ENCODE assay signal across 20 cellular contexts in genomic region chr13:54016548-54016947, GRCh38.
DNase-seq lines count a peak whose midpoint lies in the region; ATAC-seq and TF ChIP-seq lines count a peak whose summit lies in the region.
"Had no signal": no experiment of that assay in that cellular context is flagged by ENCODE, and none has a peak within 500 bp of the region (broad histone marks: within the 10 kb centered on the region; RNA-seq: fewer than 3 reads in every experiment).

No MANE protein-coding gene starts in this region.

- H3K4me3 Mint-ChIP-seq in glutamatergic neuron (ENCODE audit: unreplicated experiment), result peak overlapping the region; percentile 4
- H3K4me3 Mint-ChIP-seq: CD14-positive monocyte; CD4-positive, alpha-beta T cell; CD8-positive, alpha-beta memory T cell had no signal

- H3K27ac Mint-ChIP-seq in glutamatergic neuron (ENCODE audit: unreplicated experiment), result peak overlapping the region; percentile 82
- H3K27ac Mint-ChIP-seq: CD4-positive, alpha-beta T cell; CD8-positive, alpha-beta memory T cell had no signal

- TF ChIP-seq CTCF in glutamatergic neuron (IDR thresholded peaks at IDR 0.05; ENCODE audit: partially characterized antibody, unreplicated experiment), result no peak
- no peak for TF ChIP-seq CTCF in left lung (IDR thresholded peaks at IDR 0.05)

- no peak overlapping the region for H2AFZ ChIP-seq in GM23248

- intact Hi-C loops in left lung (cut with DNase I), result no loop called here

- DNase-seq in NCI-H1694 treated with DMSO at 0.1 percent for 48 hours (lab: John Stamatoyannopoulos, UW) (peak; percentile 12), NCI-H1694 (lab: John Stamatoyannopoulos, UW) (no peak), NCI-H2171 treated with DMSO at 0.1 percent for 48 hours (lab: John Stamatoyannopoulos, UW) (peak; percentile 85), glutamatergic neuron (no peak), GM23248 (no peak), NCI-H187 treated with DMSO at 0.1 percent for 48 hours (lab: John Stamatoyannopoulos, UW) (no peak), left lung (no peak)
- DNase-seq: 8988T; ACHN; AML-193; BE2C; CD4-positive, alpha-beta T cell; CD8-positive, alpha-beta memory T cell; DMS153; DND-41; H7; HCEC 1CT had no signal

- H3F3A ChIP-seq in GM23248 (ENCODE audit: insufficient read depth), result no peaks in the 10 kb centered on the region

- peaks cover 14% of the 10 kb centered on the region for H3K4me1 Mint-ChIP-seq in glutamatergic neuron (ENCODE audit: low read depth, unreplicated experiment)
- H3K4me1 Mint-ChIP-seq: CD14-positive monocyte; CD8-positive, alpha-beta memory T cell had no signal

- H3K27me3 Mint-ChIP-seq in glutamatergic neuron (ENCODE audit: unreplicated experiment), result no peaks in the 10 kb centered on the region
- H3K27me3 Mint-ChIP-seq: CD4-positive, alpha-beta T cell; CD8-positive, alpha-beta memory T cell had no signal

- in situ Hi-C loops in GM23248 (cut with MboI), result no loop called here

- no peaks in the 10 kb centered on the region for H3K36me3 Mint-ChIP-seq in glutamatergic neuron (ENCODE audit: unreplicated experiment)
- H3K36me3 Mint-ChIP-seq: CD14-positive monocyte; CD8-positive, alpha-beta memory T cell had no signal

- H3K4me1 ChIP-seq in GM23248 (ENCODE audit: insufficient read depth) (no peaks in the 10 kb centered on the region), left lung (no peaks in the 10 kb centered on the region)
- H3K4me1 ChIP-seq: A549, BE2C had no signal

- no peak overlapping the region for H3K4me2 ChIP-seq in GM23248 (ENCODE audit: unreplicated experiment)
- H3K4me2 ChIP-seq: A549; BLaER1 treated with 17β-estradiol and CSF1 and Interleukin-3, amounts not matched to agents 10 nM and 100 nM had no signal

- H4K20me1 ChIP-seq in GM23248 (ENCODE audit: insufficient read depth), result no peaks in the 10 kb centered on the region
- H4K20me1 ChIP-seq: BLaER1 treated with 17β-estradiol and CSF1 and Interleukin-3, amounts not matched to agents 10 nM and 100 nM had no signal

- no peak overlapping the region for H3K27ac ChIP-seq in GM23248
- H3K27ac ChIP-seq in left lung, result no peak overlapping the region
- H3K27ac ChIP-seq: A549; BLaER1 treated with 17β-estradiol and CSF1 and Interleukin-3, amounts not matched to agents 10 nM and 100 nM had no signal

- 11% methylated on average over 1 of the region's 1 CpG for WGBS in GM23248 (ENCODE audit: low coverage in 1 of 2, low lambda C conversion rate in 2 of 2, missing lambda C conversion rate in 2 of 2), 2 experiments

- H3K4me3 ChIP-seq in GM23248 (no peak overlapping the region), left lung (no peak overlapping the region)
- H3K4me3 ChIP-seq: A549; BLaER1 treated with 17β-estradiol and CSF1 and Interleukin-3, amounts not matched to agents 10 nM and 100 nM had no signal

- H3K9me2 ChIP-seq in GM23248 (ENCODE audit: insufficient read depth), result no peaks in the 10 kb centered on the region

- no peaks in the 10 kb centered on the region for H3K27me3 ChIP-seq in GM23248 (replicated peaks; ENCODE audit: insufficient read depth)
- H3K27me3 ChIP-seq in left lung, result no peaks in the 10 kb centered on the region
- H3K27me3 ChIP-seq: BE2C; BLaER1 treated with 17β-estradiol and CSF1 and Interleukin-3, amounts not matched to agents 10 nM and 100 nM had no signal

- H3K9me3 Mint-ChIP-seq in glutamatergic neuron (ENCODE audit: unreplicated experiment), result peaks cover 2% of the 10 kb centered on the region

- H3K36me3 ChIP-seq in GM23248 (ENCODE audit: low read depth), result no peaks in the 10 kb centered on the region
- H3K36me3 ChIP-seq in left lung, result no peaks in the 10 kb centered on the region
- H3K36me3 ChIP-seq: BE2C; BLaER1 treated with 17β-estradiol and CSF1 and Interleukin-3, amounts not matched to agents 10 nM and 100 nM had no signal

- H3K9me3 ChIP-seq in GM23248 (ENCODE audit: low read depth) (no peaks in the 10 kb centered on the region), left lung (no peaks in the 10 kb centered on the region)
- H3K9me3 ChIP-seq: A549; BE2C; BLaER1 treated with 17β-estradiol and CSF1 and Interleukin-3, amounts not matched to agents 10 nM and 100 nM had no signal

- no peak for ATAC-seq in left lung
- ATAC-seq: A549 had no signal

- no peak overlapping the region for H3K9ac ChIP-seq in GM23248
- H3K9ac ChIP-seq: BLaER1 treated with 17β-estradiol and CSF1 and Interleukin-3, amounts not matched to agents 10 nM and 100 nM had no signal

- no peaks in the 10 kb centered on the region for H3K79me2 ChIP-seq in GM23248 (ENCODE audit: insufficient read depth)

Comparison
In these comparisons a context has a peak if more than half of its experiments do, and no peak if none do; other contexts are left out.
1. DNase-seq: peak in NCI-H1694 treated with DMSO at 0.1 percent for 48 hours (single experiment) and NCI-H2171 treated with DMSO at 0.1 percent for 48 hours (single experiment); none in NCI-H1694 (single experiment), glutamatergic neuron (single experiment), GM23248 (single experiment), NCI-H187 treated with DMSO at 0.1 percent for 48 hours (single experiment) and left lung (0 of 2).